Comparison of ENCODE assay signal across 2 cellular contexts in the genomic region with DNA sequence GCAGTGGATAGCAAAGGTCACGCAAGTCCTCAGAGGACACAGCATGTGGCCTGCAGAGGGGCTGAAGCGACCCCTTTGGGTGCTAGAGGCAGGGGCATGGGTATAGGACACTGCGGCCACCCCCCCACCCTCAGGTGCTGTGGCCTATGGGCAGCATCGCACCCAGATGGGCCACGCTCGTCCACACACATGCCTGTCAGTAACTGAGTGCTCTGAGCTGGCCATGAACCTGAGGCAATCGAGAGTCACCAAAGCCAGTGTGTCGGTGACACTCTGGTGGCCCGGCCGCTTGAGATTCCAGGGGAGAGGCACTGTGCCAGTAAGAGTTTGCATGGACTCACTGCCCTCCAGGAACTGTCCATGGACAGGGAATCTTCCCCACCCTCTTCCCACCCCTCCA.
TF ChIP-seq lines count a peak whose summit lies in the region.

No MANE protein-coding gene starts in this region.

TF ChIP-seq in K562, 482 proteins besides CTCF, POLR2A, EP300 and RAD21:
- TF ChIP-seq, protein P1, sequence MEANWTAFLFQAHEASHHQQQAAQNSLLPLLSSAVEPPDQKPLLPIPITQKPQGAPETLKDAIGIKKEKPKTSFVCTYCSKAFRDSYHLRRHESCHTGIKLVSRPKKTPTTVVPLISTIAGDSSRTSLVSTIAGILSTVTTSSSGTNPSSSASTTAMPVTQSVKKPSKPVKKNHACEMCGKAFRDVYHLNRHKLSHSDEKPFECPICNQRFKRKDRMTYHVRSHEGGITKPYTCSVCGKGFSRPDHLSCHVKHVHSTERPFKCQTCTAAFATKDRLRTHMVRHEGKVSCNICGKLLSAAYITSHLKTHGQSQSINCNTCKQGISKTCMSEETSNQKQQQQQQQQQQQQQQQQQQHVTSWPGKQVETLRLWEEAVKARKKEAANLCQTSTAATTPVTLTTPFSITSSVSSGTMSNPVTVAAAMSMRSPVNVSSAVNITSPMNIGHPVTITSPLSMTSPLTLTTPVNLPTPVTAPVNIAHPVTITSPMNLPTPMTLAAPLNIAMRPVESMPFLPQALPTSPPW (CRISPR knock-in tag; IDR thresholded peaks at IDR 0.05), result no peak
- TF ChIP-seq HNRNPUL1 (IDR thresholded peaks at IDR 0.05; ENCODE audit: low read length), result no peak
- TF ChIP-seq, protein P2, sequence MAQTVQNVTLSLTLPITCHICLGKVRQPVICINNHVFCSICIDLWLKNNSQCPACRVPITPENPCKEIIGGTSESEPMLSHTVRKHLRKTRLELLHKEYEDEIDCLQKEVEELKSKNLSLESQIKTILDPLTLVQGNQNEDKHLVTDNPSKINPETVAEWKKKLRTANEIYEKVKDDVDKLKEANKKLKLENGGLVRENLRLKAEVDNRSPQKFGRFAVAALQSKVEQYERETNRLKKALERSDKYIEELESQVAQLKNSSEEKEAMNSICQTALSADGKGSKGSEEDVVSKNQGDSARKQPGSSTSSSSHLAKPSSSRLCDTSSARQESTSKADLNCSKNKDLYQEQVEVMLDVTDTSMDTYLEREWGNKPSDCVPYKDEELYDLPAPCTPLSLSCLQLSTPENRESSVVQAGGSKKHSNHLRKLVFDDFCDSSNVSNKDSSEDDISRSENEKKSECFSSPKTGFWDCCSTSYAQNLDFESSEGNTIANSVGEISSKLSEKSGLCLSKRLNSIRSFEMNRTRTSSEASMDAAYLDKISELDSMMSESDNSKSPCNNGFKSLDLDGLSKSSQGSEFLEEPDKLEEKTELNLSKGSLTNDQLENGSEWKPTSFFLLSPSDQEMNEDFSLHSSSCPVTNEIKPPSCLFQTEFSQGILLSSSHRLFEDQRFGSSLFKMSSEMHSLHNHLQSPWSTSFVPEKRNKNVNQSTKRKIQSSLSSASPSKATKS (CRISPR knock-in tag; IDR thresholded peaks at IDR 0.05), result no peak
TF ChIP-seq in K562: peak in this region for 0.

TF ChIP-seq in HepG2, 621 proteins besides CTCF, POLR2A, EP300 and RAD21:
- TF ChIP-seq ZNF292 (CRISPR knock-in tag; IDR thresholded peaks at IDR 0.05; ENCODE audit: borderline replicate concordance, low read depth) (0 out of 2 replicates have a peak, but pooled peaks have one; percentile 25), ZNF207 (IDR thresholded peaks at IDR 0.05; ENCODE audit: borderline replicate concordance) (no peak), EHMT2 (IDR thresholded peaks at IDR 0.05; ENCODE audit: borderline replicate concordance, low read depth, low read length) (no peak), MIXL1 (CRISPR knock-in tag; IDR thresholded peaks at IDR 0.05) (no peak), ZNF205 (CRISPR knock-in tag; IDR thresholded peaks at IDR 0.05) (peak; percentile 55; the same call in 1 of the 2 replicates), SAP130 (CRISPR knock-in tag; IDR thresholded peaks at IDR 0.05; ENCODE audit: low read depth) (peak; percentile 23; the same call in 1 of the 2 replicates), BCL6 (CRISPR knock-in tag; IDR thresholded peaks at IDR 0.05) (0 out of 2 replicates have a peak, but pooled peaks have one; percentile 27), RARA (CRISPR knock-in tag; IDR thresholded peaks at IDR 0.05) (0 out of 2 replicates have a peak, but pooled peaks have one; percentile 13), STAG1 (CRISPR knock-in tag; IDR thresholded peaks at IDR 0.05) (no peak), WIZ (CRISPR knock-in tag; IDR thresholded peaks at IDR 0.05) (no peak)
- TF ChIP-seq, protein P3, sequence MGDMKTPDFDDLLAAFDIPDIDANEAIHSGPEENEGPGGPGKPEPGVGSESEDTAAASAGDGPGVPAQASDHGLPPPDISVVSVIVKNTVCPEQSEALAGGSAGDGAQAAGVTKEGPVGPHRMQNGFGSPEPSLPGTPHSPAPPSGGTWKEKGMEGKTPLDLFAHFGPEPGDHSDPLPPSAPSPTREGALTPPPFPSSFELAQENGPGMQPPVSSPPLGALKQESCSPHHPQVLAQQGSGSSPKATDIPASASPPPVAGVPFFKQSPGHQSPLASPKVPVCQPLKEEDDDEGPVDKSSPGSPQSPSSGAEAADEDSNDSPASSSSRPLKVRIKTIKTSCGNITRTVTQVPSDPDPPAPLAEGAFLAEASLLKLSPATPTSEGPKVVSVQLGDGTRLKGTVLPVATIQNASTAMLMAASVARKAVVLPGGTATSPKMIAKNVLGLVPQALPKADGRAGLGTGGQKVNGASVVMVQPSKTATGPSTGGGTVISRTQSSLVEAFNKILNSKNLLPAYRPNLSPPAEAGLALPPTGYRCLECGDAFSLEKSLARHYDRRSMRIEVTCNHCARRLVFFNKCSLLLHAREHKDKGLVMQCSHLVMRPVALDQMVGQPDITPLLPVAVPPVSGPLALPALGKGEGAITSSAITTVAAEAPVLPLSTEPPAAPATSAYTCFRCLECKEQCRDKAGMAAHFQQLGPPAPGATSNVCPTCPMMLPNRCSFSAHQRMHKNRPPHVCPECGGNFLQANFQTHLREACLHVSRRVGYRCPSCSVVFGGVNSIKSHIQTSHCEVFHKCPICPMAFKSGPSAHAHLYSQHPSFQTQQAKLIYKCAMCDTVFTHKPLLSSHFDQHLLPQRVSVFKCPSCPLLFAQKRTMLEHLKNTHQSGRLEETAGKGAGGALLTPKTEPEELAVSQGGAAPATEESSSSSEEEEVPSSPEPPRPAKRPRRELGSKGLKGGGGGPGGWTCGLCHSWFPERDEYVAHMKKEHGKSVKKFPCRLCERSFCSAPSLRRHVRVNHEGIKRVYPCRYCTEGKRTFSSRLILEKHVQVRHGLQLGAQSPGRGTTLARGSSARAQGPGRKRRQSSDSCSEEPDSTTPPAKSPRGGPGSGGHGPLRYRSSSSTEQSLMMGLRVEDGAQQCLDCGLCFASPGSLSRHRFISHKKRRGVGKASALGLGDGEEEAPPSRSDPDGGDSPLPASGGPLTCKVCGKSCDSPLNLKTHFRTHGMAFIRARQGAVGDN (CRISPR knock-in tag; IDR thresholded peaks at IDR 0.05), result peak; percentile 59
